ENCODE assay signal across 11 cellular contexts in genomic region chr16:86515780-86516617, GRCh38. TPM values are rescaled to one million over a fixed set of nuclear protein-coding genes. Genes with fewer than 3 reads are reported as not detected.
DNase-seq lines count a peak whose midpoint lies in the region; ATAC-seq and TF ChIP-seq lines count a peak whose summit lies in the region.
"Had no signal": no experiment of that assay in that cellular context is flagged by ENCODE, and none has a peak within 500 bp of the region (broad histone marks: within the 10 kb centered on the region; RNA-seq: fewer than 3 reads in every experiment).

No MANE protein-coding gene starts in this region.

- CTCF ChIA-PET in IMR-90 (lab: Yijun Ruan, JAX): no interaction called here
- CTCF ChIA-PET in A673 (lab: Charles Lee): interaction anchor here (1.1 kb wide), 1 partner anchor 472 kb away, joined by 4 read pairs; no protein-coding TSS in a partner anchor

- intact Hi-C loops in IMR-90 (cut with micrococcal nuclease) (no loop called here), A673 (cut with micrococcal nuclease; ENCODE audit: unreplicated experiment) (loop anchor here (2.0 to 5.0 kb wide), 3 partner anchors 175 to 699 kb away; no protein-coding TSS in a partner anchor)

- POLR2A ChIA-PET in IMR-90 (lab: Charles Lee; ENCODE audit: unreplicated experiment): interaction anchor here (0.6 to 0.7 kb wide), 2 partner anchors 9 to 302 kb away, joined by 3 read pairs; no protein-coding TSS in a partner anchor
- POLR2A ChIA-PET in A673 (lab: Charles Lee; ENCODE audit: low non-redundant PET): no interaction called here

- peak; percentile 64 for TF ChIP-seq POLR2A in IMR-90 (IDR thresholded peaks at IDR 0.05; ENCODE audit: low read depth, low read length)

- H3K4me2 ChIP-seq in IMR-90 (ENCODE audit: low read depth, low read length): peak overlapping the region; percentile 61

- no peak for TF ChIP-seq RAD21 in IMR-90 (IDR thresholded peaks at IDR 0.05; ENCODE audit: low read length)

- dilution Hi-C loops in IMR-90 (cut with HindIII; ENCODE audit: low sequenced_read_pairs, unreplicated experiment): no loop called here

- DNase-seq in IMR-90 (peak; percentile 51), fibroblast of mammary gland (ENCODE audit: low read depth) (peak; percentile 37), A673 (ENCODE audit: low spot score) (no peak), hepatic stellate cell (ENCODE audit: low spot score) (no peak)
- DNase-seq in stimulated activated naive CD8-positive, alpha-beta T cell treated with anti-CD3 and anti-CD28 coated beads, Interleukin-15, Interleukin-2, amounts not matched to agents 100 U/mL and 50 U/mL, for 24 hours: no peak
- DNase-seq: BE2C, NCI-H226 had no signal

- peak overlapping the region; percentile 99 for H3K56ac ChIP-seq in IMR-90 (ENCODE audit: extremely low read depth, insufficient read depth, low read length)

- peaks cover 5% of the 10 kb centered on the region for H3K9me1 ChIP-seq in IMR-90 (ENCODE audit: insufficient read depth, low read length)

- peaks cover 68% of the 10 kb centered on the region for H3K27me3 ChIP-seq in ACC112 (ENCODE audit: insufficient read depth, low read length)
- no peaks in the 10 kb centered on the region for H3K27me3 ChIP-seq in IMR-90 (ENCODE audit: control insufficient read depth, insufficient read depth, low read length)
- peaks cover 11% of the 10 kb centered on the region for H3K27me3 ChIP-seq in muscle layer of duodenum (ENCODE audit: low read depth, low read length)
- H3K27me3 ChIP-seq in A673 (replicated peaks; ENCODE audit: insufficient read depth, low read depth, low read length, poor library complexity): peaks cover 97% of the 10 kb centered on the region

- H3K23ac ChIP-seq in IMR-90 (ENCODE audit: low read depth, low read length): peak overlapping the region; percentile 80

- H3K27ac ChIP-seq in ACC112 (ENCODE audit: low read depth, low read length): no peak overlapping the region
- peak overlapping the region; percentile 98 for H3K27ac ChIP-seq in IMR-90 (ENCODE audit: insufficient read depth, low read length)
- peak overlapping the region; percentile 83 for H3K27ac ChIP-seq in muscle layer of duodenum (ENCODE audit: low read length)
- no peak overlapping the region for H3K27ac ChIP-seq in A673 (ENCODE audit: low read depth, low read length, poor library complexity, severe bottlenecking)

- peak overlapping the region; percentile 46; the same call in 1 of the 2 replicates for H2AK5ac ChIP-seq in IMR-90 (ENCODE audit: low read depth, low read length)

- H2BK15ac ChIP-seq in IMR-90 (ENCODE audit: low read depth, low read length): no peak overlapping the region

- H3K9me3 ChIP-seq in IMR-90 (ENCODE audit: control insufficient read depth, insufficient read depth, low read length) (no peaks in the 10 kb centered on the region), muscle layer of duodenum (ENCODE audit: control insufficient read depth in 1 of 2, low read length in 2 of 2) (no peaks in the 10 kb centered on the region), A673 (ENCODE audit: low read depth, low read length, poor library complexity, severe bottlenecking) (no peaks in the 10 kb centered on the region)
- H3K9me3 ChIP-seq: BE2C had no signal

- peak overlapping the region; percentile 94 for H3K14ac ChIP-seq in IMR-90 (replicated peaks; ENCODE audit: low read depth, low read length)

- ATAC-seq in IMR-90 (ENCODE audit: low read depth) (no peak), HG03469 (IDR thresholded peaks at IDR 0.05; ENCODE audit: unreplicated experiment) (no peak)
- ATAC-seq in stimulated activated naive CD8-positive, alpha-beta T cell treated with anti-CD3 and anti-CD28 coated beads, Interleukin-15, Interleukin-2, amounts not matched to agents 100 U/mL and 50 U/mL, for 24 hours: no peak

- peak overlapping the region; percentile 100 for H3K9ac ChIP-seq in IMR-90 (ENCODE audit: low read depth, low read length)

- peak overlapping the region; percentile 83 to 91 for H4K8ac ChIP-seq in IMR-90 (ENCODE audit: low read depth in 2 of 2, low read length in 2 of 2)

- H2AFZ ChIP-seq in ACC112 (ENCODE audit: low read length, unreplicated experiment): no peak overlapping the region
- H2AFZ ChIP-seq in IMR-90 (replicated peaks; ENCODE audit: low read length, poor library complexity): peak overlapping the region; percentile 63

- H2BK5ac ChIP-seq in IMR-90 (ENCODE audit: low read depth, low read length, poor library complexity, severe bottlenecking): peak overlapping the region; percentile 97

- TF ChIP-seq CTCF in IMR-90 (conservative IDR thresholded peaks at IDR 0.05; ENCODE audit: low read depth, low read length): no peak
- TF ChIP-seq CTCF in fibroblast of mammary gland (conservative IDR thresholded peaks at IDR 0.05; ENCODE audit: control insufficient read depth, insufficient read depth, low read depth, low read length): no peak
- no peak for TF ChIP-seq CTCF in A673 (conservative IDR thresholded peaks at IDR 0.05; ENCODE audit: low read depth, low read length)

- no peak overlapping the region for H2BK20ac ChIP-seq in IMR-90 (ENCODE audit: low read depth, low read length)

- peaks cover 0 to 39% of the 10 kb centered on the region in 2 experiments; a peak in 2 of 4 replicates for H3K79me1 ChIP-seq in IMR-90 (ENCODE audit: low read depth in 1 of 2, low read length in 2 of 2)

- H4K91ac ChIP-seq in IMR-90 (ENCODE audit: insufficient read depth, low read depth, low read length): peak overlapping the region; percentile 71

- peak overlapping the region; percentile 89 for H2AK9ac ChIP-seq in IMR-90 (replicated peaks; ENCODE audit: low read depth, low read length, poor library complexity)

- no peaks in the 10 kb centered on the region for H3K79me2 ChIP-seq in ACC112 (ENCODE audit: control insufficient read depth, insufficient read depth, low read length, unreplicated experiment)

- no TSS peak for BruUV-seq in IMR-90 (replicated peaks; lab: Mats Ljungman, UMichigan)
- no TSS peak for BruUV-seq in A673 (replicated peaks; lab: Mats Ljungman, UMichigan)

- whole genome bisulfite sequencing in IMR-90 (ENCODE audit: extremely low coverage in 2 of 2, insufficient read length in 1 of 2), 2 experiments: 0% methylated on average over 33 of the region's 64 CpGs; no CpG with 5 or more reads in 1 of the 2 experiments

- H4K20me1 ChIP-seq in IMR-90 (ENCODE audit: insufficient read depth, low read length): peaks cover 64% of the 10 kb centered on the region

- peak overlapping the region; percentile 86 for H2BK120ac ChIP-seq in IMR-90 (ENCODE audit: low read depth, low read length)

- peak overlapping the region; percentile 97 for H3K4ac ChIP-seq in IMR-90 (ENCODE audit: low read depth, low read length)

- in situ Hi-C loops in IMR-90 (cut with MboI; ENCODE audit: low sequenced_read_pairs): loop anchor here (5.0 kb wide), 2 partner anchors 444 to 694 kb away; no protein-coding TSS in a partner anchor

- peak overlapping the region; percentile 36 for H3K18ac ChIP-seq in IMR-90 (ENCODE audit: low read depth, low read length)

- H3K4me3 ChIP-seq in ACC112 (ENCODE audit: low read depth, low read length) (0 out of 2 replicates have a peak overlapping the region, but pooled peaks have one; percentile 32), IMR-90 (ENCODE audit: insufficient read depth, low read depth, low read length) (peak overlapping the region; percentile 99), fibroblast of mammary gland (ENCODE audit: control insufficient read depth, low read depth, low read length) (peak overlapping the region; percentile 7), muscle layer of duodenum (ENCODE audit: low read depth in 1 of 2, low read length in 2 of 2) (peak overlapping the region; percentile 83 to 87), A673 (ENCODE audit: low read depth, low read length, poor library complexity, severe bottlenecking) (no peak overlapping the region)

- peak overlapping the region; percentile 20 for H4K5ac ChIP-seq in IMR-90 (ENCODE audit: low read depth, low read length)

- no peaks in the 10 kb centered on the region for H3K36me3 ChIP-seq in ACC112 (ENCODE audit: insufficient read depth, low read length)
- H3K36me3 ChIP-seq in IMR-90 (ENCODE audit: control insufficient read depth, insufficient read depth, low read length): peaks cover 65% of the 10 kb centered on the region
- no peaks in the 10 kb centered on the region for H3K36me3 ChIP-seq in muscle layer of duodenum (ENCODE audit: control insufficient read depth in 1 of 2, insufficient read depth in 2 of 2, low read length in 2 of 2)
- no peaks in the 10 kb centered on the region for H3K36me3 ChIP-seq in A673 (ENCODE audit: insufficient read depth, low read length, poor library complexity, severe bottlenecking)
- H3K36me3 ChIP-seq: BE2C had no signal

- H3K4me1 ChIP-seq in ACC112 (ENCODE audit: control insufficient read depth, insufficient read depth, low read length, unreplicated experiment) (no peaks in the 10 kb centered on the region), IMR-90 (ENCODE audit: control insufficient read depth, insufficient read depth, low read length) (peaks cover 14% of the 10 kb centered on the region), muscle layer of duodenum (ENCODE audit: control insufficient read depth in 1 of 2, insufficient read depth in 2 of 2, low read length in 2 of 2) (peaks cover 7 to 31% of the 10 kb centered on the region in 2 donors), A673 (ENCODE audit: insufficient read depth, low read length, poor library complexity, severe bottlenecking) (no peaks in the 10 kb centered on the region)
- H3K4me1 ChIP-seq: BE2C had no signal

TF ChIP-seq in IMR-90, 13 proteins besides CTCF, POLR2A, EP300 and RAD21:
- TF ChIP-seq NFE2L2 (IDR thresholded peaks at IDR 0.05; ENCODE audit: low read depth, low read length) (no peak), CEBPB (IDR thresholded peaks at IDR 0.05; ENCODE audit: low read depth, low read length) (no peak), MAZ (IDR thresholded peaks at IDR 0.05; ENCODE audit: borderline replicate concordance, low read depth, low read length) (0 out of 2 replicates have a peak, but pooled peaks have one; percentile 10)
TF ChIP-seq in IMR-90: peak in this region for 1.

RNA-seq across cellular contexts. Expression of gene FOXF1, which starts 5.7 kb away (rescaled TPM):
- total RNA-seq in IMR-90 (2012; rRNA removed): 2.7 and 4.2 TPM in 2 replicates
- polyA plus RNA-seq in IMR-90 (2012; rRNA removed): 33.0 and 34.5 TPM in 2 replicates
- 33.7 and 84.8 TPM in 2 replicates for polyA plus RNA-seq in IMR-90 (2012; cell fraction: cytosol; rRNA removed)
- 98.2 and 101 TPM in 2 replicates for polyA plus RNA-seq in IMR-90 (2012; cell fraction: nucleus; rRNA removed; ENCODE audit: low replicate concordance)
- not detected in 2 replicates for total RNA-seq in A673 (2021)
- total RNA-seq: kidney epithelial cell had no signal

RNA-seq across cellular contexts. Expression of gene MTHFSD, which starts 39.0 kb away (rescaled TPM):
- total RNA-seq in IMR-90 (2012; rRNA removed): 7.8 and 8.2 TPM in 2 replicates
- 13.7 and 16.8 TPM in 2 replicates for polyA plus RNA-seq in IMR-90 (2012; rRNA removed)
- 5.6 and 7.9 TPM in 2 replicates for polyA plus RNA-seq in IMR-90 (2012; cell fraction: cytosol; rRNA removed)
- polyA plus RNA-seq in IMR-90 (2012; cell fraction: nucleus; rRNA removed; ENCODE audit: low replicate concordance): 71.8 and 97.1 TPM in 2 replicates
- total RNA-seq in A673 (2021): 26.5 and 27.5 TPM in 2 replicates

RNA-seq across cellular contexts. Expression of gene FOXC2, which starts 50.6 kb away (rescaled TPM):
- total RNA-seq in IMR-90 (2012; rRNA removed): 0.90 and 1.1 TPM in 2 replicates
- 6.4 and 9.2 TPM in 2 replicates for polyA plus RNA-seq in IMR-90 (2012; rRNA removed)
- 5.5 and 8.7 TPM in 2 replicates for polyA plus RNA-seq in IMR-90 (2012; cell fraction: cytosol; rRNA removed)
- 4.3 and 7.4 TPM in 2 replicates for polyA plus RNA-seq in IMR-90 (2012; cell fraction: nucleus; rRNA removed; ENCODE audit: low replicate concordance)
- 0.13 and 0.34 TPM in 2 replicates for total RNA-seq in A673 (2021)

Comparison
In these comparisons a context has a peak if more than half of its experiments do, and no peak if none do; other contexts are left out.
1. H3K27ac ChIP-seq: peak in IMR-90 (single experiment) and muscle layer of duodenum (single experiment); none in ACC112 (single experiment) and A673 (single experiment).
2. DNase-seq: peak in IMR-90 (single experiment) and fibroblast of mammary gland (single experiment); none in A673 (single experiment), hepatic stellate cell (single experiment) and stimulated activated naive CD8-positive, alpha-beta T cell treated with anti-CD3 and anti-CD28 coated beads, Interleukin-15, Interleukin-2, amounts not matched to agents 100 U/mL and 50 U/mL, for 24 hours (single experiment).